ENCODE assay signal across 1 cellular context in genomic region chr22:39351689-39352214, GRCh38.
TF ChIP-seq lines count a peak whose summit lies in the region.

No MANE protein-coding gene starts in this region.

TF ChIP-seq in GM23338, 12 proteins besides CTCF, POLR2A, EP300 and RAD21 (continued from another document):
- TF ChIP-seq ZNF462 (CRISPR knock-in tag; IDR thresholded peaks at IDR 0.05) (no peak), POLR2AphosphoS5 (IDR thresholded peaks at IDR 0.05; ENCODE audit: low read depth) (no peak), REST (IDR thresholded peaks at IDR 0.05; ENCODE audit: unreplicated experiment) (no peak)
